In genomic region chr15:74427607-74428441, GRCh38 we compare ENCODE assay signal across 1 cellular context.
A peak's percentile ranks its signal among the peaks of the same experiment; 100 is the strongest.
TF ChIP-seq lines count a peak whose summit lies in the region.

No MANE protein-coding gene starts in this region.

TF ChIP-seq in K562, 482 proteins besides CTCF, POLR2A, EP300 and RAD21 (continued from another document):
- TF ChIP-seq ZFP36 (IDR thresholded peaks at IDR 0.05; ENCODE audit: low read depth, low read length, partially characterized antibody) (peak; percentile 98), NFIX (CRISPR knock-in tag; IDR thresholded peaks at IDR 0.05; ENCODE audit: low read depth) (no peak), GTF3C2 (IDR thresholded peaks at IDR 0.05; ENCODE audit: borderline replicate concordance, extremely low read depth, insufficient read length) (peak; percentile 25), BHLHE40 (IDR thresholded peaks at IDR 0.05; ENCODE audit: low read length) (no peak), SMARCA5 (IDR thresholded peaks at IDR 0.05) (peak; percentile 90), PTTG1 (tag; IDR thresholded peaks at IDR 0.05; ENCODE audit: low read depth) (no peak), BRCA1 (IDR thresholded peaks at IDR 0.05) (no peak), BRCA1 (CRISPR knock-in tag; IDR thresholded peaks at IDR 0.05) (no peak), HDAC2 (IDR thresholded peaks at IDR 0.05) (0 out of 2 replicates have a peak, but pooled peaks have one; percentile 53), ZNF695 (CRISPR knock-in tag; IDR thresholded peaks at IDR 0.05) (no peak), MITF (IDR thresholded peaks at IDR 0.05) (no peak), SMAD4 (CRISPR knock-in tag; conservative IDR thresholded peaks at IDR 0.05) (no peak), BACH1 (tag; IDR thresholded peaks at IDR 0.05) (no peak)
